Comparison of ENCODE assay signal across 15 cellular contexts in the genomic region with DNA sequence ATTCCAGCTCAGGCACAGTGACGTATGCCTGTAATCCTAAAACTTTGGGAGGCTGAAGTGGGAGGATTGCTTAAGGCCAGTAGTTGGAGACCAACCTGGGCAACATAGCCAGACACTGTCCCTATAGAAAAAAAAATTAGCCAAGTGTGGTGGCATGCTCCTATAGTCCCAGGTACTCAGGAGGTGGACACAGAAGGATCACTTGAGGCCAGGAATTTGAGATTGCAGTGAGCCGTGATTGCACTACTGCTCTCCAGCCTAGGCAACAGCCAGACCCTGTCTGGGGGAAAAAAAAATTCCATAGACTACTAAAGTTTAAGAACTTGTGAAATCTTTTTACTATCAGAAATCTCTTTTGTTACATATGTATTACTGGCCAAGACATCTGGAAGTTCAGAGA. TPM values are rescaled to one million over a fixed set of nuclear protein-coding genes. Genes with fewer than 3 reads are reported as not detected.
DNase-seq lines count a peak whose midpoint lies in the region; ATAC-seq and TF ChIP-seq lines count a peak whose summit lies in the region.
"Had no signal": no experiment of that assay in that cellular context is flagged by ENCODE, and none has a peak within 500 bp of the region (broad histone marks: within the 10 kb centered on the region; RNA-seq: fewer than 3 reads in every experiment).

No MANE protein-coding gene starts in this region.

- H3K4me3 Mint-ChIP-seq in T-helper 17 cell = no peak overlapping the region
- H3K4me3 Mint-ChIP-seq: CD4-positive, alpha-beta T cell; IgD-negative memory B cell had no signal

- peak overlapping the region; percentile 61 for H3K27ac Mint-ChIP-seq in T-helper 17 cell
- H3K27ac Mint-ChIP-seq: CD4-positive, alpha-beta T cell; IgD-negative memory B cell had no signal

- no peaks in the 10 kb centered on the region for H3K9me3 ChIP-seq in T-helper 17 cell (ENCODE audit: control insufficient read depth, low read length, poor library complexity, severe bottlenecking)
- no peaks in the 10 kb centered on the region for H3K9me3 ChIP-seq in colonic mucosa
- no peaks in the 10 kb centered on the region for H3K9me3 ChIP-seq in lower lobe of right lung
- no peaks in the 10 kb centered on the region for H3K9me3 ChIP-seq in upper lobe of left lung
- H3K9me3 ChIP-seq: BE2C, Caco-2, HAP-1 had no signal

- H3K27me3 Mint-ChIP-seq in T-helper 17 cell = no peaks in the 10 kb centered on the region
- H3K27me3 Mint-ChIP-seq: CD4-positive, alpha-beta T cell; IgD-negative memory B cell had no signal

- H3K4me3 ChIP-seq in colonic mucosa (no peak overlapping the region), lower lobe of right lung (no peak overlapping the region), upper lobe of left lung (no peak overlapping the region)
- H3K4me3 ChIP-seq: GM23248, HAP-1 had no signal

- H3K36me3 ChIP-seq in colonic mucosa (no peaks in the 10 kb centered on the region), lower lobe of right lung (peaks cover 81% of the 10 kb centered on the region), upper lobe of left lung (peaks cover 8 to 66% (median 29%) of the 10 kb centered on the region in 4 donors)
- H3K36me3 ChIP-seq: BE2C had no signal

- H3K27ac ChIP-seq in colonic mucosa (no peak overlapping the region), lower lobe of right lung (peak overlapping the region; percentile 58), upper lobe of left lung (peak overlapping the region; percentile 50 to 98 (median 58))
- H3K27ac ChIP-seq: GM23248 had no signal

- intact Hi-C loops in colonic mucosa (cut with DNase I) (loop anchor here (5.0 kb wide), 1 partner anchor 70 kb away; a partner anchor contains a TSS), lower lobe of right lung (cut with DNase I) (no loop called here)

- peaks cover 15% of the 10 kb centered on the region for H3K4me1 ChIP-seq in colonic mucosa
- H3K4me1 ChIP-seq in lower lobe of right lung = peaks cover 32% of the 10 kb centered on the region
- H3K4me1 ChIP-seq in upper lobe of left lung = peaks cover 19 to 49% (median 34%) of the 10 kb centered on the region in 4 donors
- H3K4me1 ChIP-seq: BE2C had no signal

- no peak overlapping the region for H3K9ac ChIP-seq in colonic mucosa (ENCODE audit: low read depth in 2 of 2, low read length in 2 of 2)
- H3K9ac ChIP-seq: GM23248 had no signal

- in situ Hi-C loops in GM13976 (cut with MboI; ENCODE audit: low sequenced_read_pairs, unreplicated experiment) = no loop called here

- no peak for ATAC-seq in T-helper 17 cell
- peak; percentile 35 to 67 for ATAC-seq in lower lobe of right lung
- peak in 1 of 2 donors; percentile 31 for ATAC-seq in upper lobe of left lung (ENCODE audit: low FRiP score in 2 of 2)

- TF ChIP-seq CTCF in colonic mucosa (IDR thresholded peaks at IDR 0.05) (no peak), lower lobe of right lung (IDR thresholded peaks at IDR 0.05) (no peak), upper lobe of left lung (IDR thresholded peaks at IDR 0.05) (no peak), GM13976 (IDR thresholded peaks at IDR 0.05; ENCODE audit: borderline replicate concordance, control extremely low read depth, extremely low read depth, insufficient read depth, missing control alignments) (no peak)

- H3K27me3 ChIP-seq in colonic mucosa = no peaks in the 10 kb centered on the region
- H3K27me3 ChIP-seq in lower lobe of right lung (ENCODE audit: low read depth) = no peaks in the 10 kb centered on the region
- no peaks in the 10 kb centered on the region for H3K27me3 ChIP-seq in upper lobe of left lung
- H3K27me3 ChIP-seq: BE2C had no signal

- WGBS in upper lobe of left lung, 2 donors = 81 to 86% methylated on average over 2 of the region's 2 CpGs

- TF ChIP-seq POLR2A in upper lobe of left lung (IDR thresholded peaks at IDR 0.05) = no peak

- peaks cover 17% of the 10 kb centered on the region for H3K4me1 Mint-ChIP-seq in T-helper 17 cell

- no peak for TF ChIP-seq EP300 in upper lobe of left lung (IDR thresholded peaks at IDR 0.05)

- peaks cover 6% of the 10 kb centered on the region for H3K36me3 Mint-ChIP-seq in T-helper 17 cell (ENCODE audit: low read depth)

- DNase-seq in T-helper 17 cell = no peak
- peak; percentile 14 for DNase-seq in colonic mucosa
- DNase-seq in lower lobe of right lung = no peak
- peak in 1 of 2 donors; percentile 53 for DNase-seq in upper lobe of left lung
- DNase-seq in GM13976 (ENCODE audit: low spot score) = no peak
- DNase-seq in dermis blood vessel endothelial cell = no peak
- DNase-seq in SK-N-DZ (ENCODE audit: low spot score) = no peak
- DNase-seq: ACHN; BE2C; C1 segment of cervical spinal cord; Caco-2; CD4-positive, alpha-beta T cell; GM23248 had no signal

RNA-seq across cellular contexts. Expression of a gene that starts 6.6 kb away (rescaled TPM):
- 100 to 1,000 TPM; 109 to 111 TPM for total RNA-seq in T-helper 17 cell
- 100 to 1,000 TPM; 114 to 153 TPM for total RNA-seq in colonic mucosa
- total RNA-seq in lower lobe of right lung = 104 TPM
- total RNA-seq in upper lobe of left lung = 100 to 1,000 TPM in 3 of 6 donors, 10 to 100 TPM in 3; 88.5 to 221 (median 116) TPM
- total RNA-seq in dermis blood vessel endothelial cell = 43.1 and 48.8 TPM in 2 replicates
- polyA plus RNA-seq in SK-N-DZ (2014; cell fraction: cytosol; rRNA removed) = 29.0 and 38.6 TPM in 2 replicates
- 6.7 and 12.8 TPM in 2 replicates for polyA plus RNA-seq in SK-N-DZ (2014; cell fraction: nucleus; rRNA removed)
